In genomic region chr19:15593766-15594165, GRCh38 we compare ENCODE assay signal across 4 cellular contexts. TPM values are rescaled to one million over a fixed set of nuclear protein-coding genes. Genes with fewer than 3 reads are reported as not detected.
"Had no signal": no experiment of that assay in that cellular context is flagged by ENCODE, and none has a peak within 500 bp of the region (broad histone marks: within the 10 kb centered on the region; RNA-seq: fewer than 3 reads in every experiment).

No MANE protein-coding gene starts in this region.

RNA-seq across cellular contexts. Expression of gene CYP4F8, which starts 21.3 kb away (rescaled TPM):
- total RNA-seq: HT-29, LHCN-M2, NCI-H460, SJSA1 had no signal

RNA-seq across cellular contexts. Expression of gene CYP4F3, which starts 46.9 kb away (rescaled TPM):
- total RNA-seq: LHCN-M2, SJSA1 had no signal
